ENCODE assay signal across 11 cellular contexts in the genomic region with DNA sequence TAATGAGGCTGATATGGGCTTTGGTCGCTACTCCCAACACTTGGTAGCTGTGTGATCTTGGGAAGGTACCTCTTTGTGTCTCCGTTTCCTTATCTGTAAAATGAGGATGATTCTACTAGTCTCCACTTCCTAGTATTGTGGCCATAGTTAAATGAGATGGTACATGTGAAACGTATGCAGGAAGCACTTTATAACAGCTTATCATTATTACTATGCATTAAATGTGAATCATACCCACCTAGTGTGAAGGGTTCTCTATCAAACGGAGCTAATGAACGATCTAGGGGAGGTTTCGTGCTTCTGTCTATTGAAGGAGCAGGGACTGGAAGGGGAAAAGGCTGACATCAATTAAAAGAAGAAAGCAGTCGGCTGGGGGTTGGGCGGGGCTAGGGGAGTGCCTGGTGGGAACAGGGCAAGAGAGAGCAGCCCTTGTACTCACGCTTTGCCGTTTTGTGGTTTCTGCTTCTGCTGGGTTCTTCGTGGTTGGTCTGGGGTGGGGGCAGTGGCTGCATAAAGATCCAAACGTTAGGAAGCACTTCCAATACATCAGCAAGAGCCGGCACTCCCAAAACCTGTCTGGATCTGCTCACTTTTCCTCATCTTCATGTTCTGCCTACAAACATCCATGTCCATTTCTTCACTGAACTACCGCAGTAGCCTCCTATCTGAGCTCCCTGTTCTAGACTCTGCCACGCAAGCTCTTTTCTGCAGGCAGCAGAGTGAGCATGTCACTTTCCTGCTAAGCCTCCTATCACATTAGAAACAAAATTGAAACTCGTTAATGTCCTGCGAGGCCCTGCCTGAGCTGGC. TPM values are rescaled to one million over a fixed set of nuclear protein-coding genes. Genes with fewer than 3 reads are reported as not detected.
DNase-seq lines count a peak whose midpoint lies in the region; ATAC-seq and TF ChIP-seq lines count a peak whose summit lies in the region.
"Had no signal": no experiment of that assay in that cellular context is flagged by ENCODE, and none has a peak within 500 bp of the region (broad histone marks: within the 10 kb centered on the region; RNA-seq: fewer than 3 reads in every experiment).

No MANE protein-coding gene starts in this region.

- H3K9me3 Mint-ChIP-seq in activated T-helper 17 cell treated with anti-CD3 and anti-CD28 coated beads, Interleukin-2, amount 50 U/mL, for 72 hours, result no peaks in the 10 kb centered on the region
- H3K9me3 Mint-ChIP-seq: neural crest cell had no signal

- H3K4me1 ChIP-seq in left ventricle myocardium inferior, result peaks cover 24% of the 10 kb centered on the region
- H3K4me1 ChIP-seq in muscle layer of duodenum (ENCODE audit: control insufficient read depth in 1 of 2, insufficient read depth in 2 of 2, low read length in 2 of 2), result peaks cover 8 to 13% of the 10 kb centered on the region in 2 donors
- no peaks in the 10 kb centered on the region for H3K4me1 ChIP-seq in uterus

- H3K36me3 ChIP-seq in left ventricle myocardium inferior (peaks cover 7% of the 10 kb centered on the region), muscle layer of duodenum (ENCODE audit: control insufficient read depth in 1 of 2, insufficient read depth in 2 of 2, low read length in 2 of 2) (peaks cover 0 to 6% of the 10 kb centered on the region in 2 donors), uterus (no peaks in the 10 kb centered on the region)

- no peak for TF ChIP-seq POLR2A in uterus (IDR thresholded peaks at IDR 0.05)

- peak overlapping the region; percentile 70 for H3K4me3 Mint-ChIP-seq in activated T-helper 17 cell treated with anti-CD3 and anti-CD28 coated beads, Interleukin-2, amount 50 U/mL, for 72 hours
- H3K4me3 Mint-ChIP-seq: neural crest cell had no signal

- no peak for DNase-seq in left ventricle myocardium inferior
- no peak for DNase-seq in left cardiac atrium
- no peak for DNase-seq in uterus
- DNase-seq in GM19240 (ENCODE audit: insufficient read length, low spot score), result no peak
- no peak for DNase-seq in GM10266 (ENCODE audit: extremely low spot score)
- DNase-seq: NCI-H2081 treated with DMSO at 0.1 percent for 48 hours had no signal

- no peaks in the 10 kb centered on the region for H3K27me3 Mint-ChIP-seq in activated T-helper 17 cell treated with anti-CD3 and anti-CD28 coated beads, Interleukin-2, amount 50 U/mL, for 72 hours

- no peak for TF ChIP-seq CTCF in left ventricle myocardium inferior (IDR thresholded peaks at IDR 0.05; ENCODE audit: borderline replicate concordance)
- no peak for TF ChIP-seq CTCF in uterus (IDR thresholded peaks at IDR 0.05)
- TF ChIP-seq CTCF in GM10266 (IDR thresholded peaks at IDR 0.05; ENCODE audit: control insufficient read depth, insufficient read depth, low read depth, missing control alignments), result no peak

- peaks cover 72% of the 10 kb centered on the region for H3K4me1 Mint-ChIP-seq in activated T-helper 17 cell treated with anti-CD3 and anti-CD28 coated beads, Interleukin-2, amount 50 U/mL, for 72 hours

- intact Hi-C loops in left ventricle myocardium inferior (cut with micrococcal nuclease), result loop anchor here (5.0 to 10.0 kb wide), 2 partner anchors 81 to 158 kb away; no protein-coding TSS in a partner anchor
- intact Hi-C loops in left cardiac atrium (cut with DNase I), result loop anchor here (5.0 to 10.0 kb wide), 4 partner anchors 39 to 156 kb away; no protein-coding TSS in a partner anchor
- intact Hi-C loops in uterus (cut with DNase I; ENCODE audit: low total_unique reads), result loop anchor here (10.0 kb wide), 1 partner anchor 158 kb away; no protein-coding TSS in a partner anchor

- peak overlapping the region; percentile 84 for H3K27ac Mint-ChIP-seq in activated T-helper 17 cell treated with anti-CD3 and anti-CD28 coated beads, Interleukin-2, amount 50 U/mL, for 72 hours

- ATAC-seq in left cardiac atrium (no peak), HG03432 (IDR thresholded peaks at IDR 0.05; ENCODE audit: unreplicated experiment) (no peak)
- peak; percentile 22 for ATAC-seq in activated T-helper 17 cell treated with anti-CD3 and anti-CD28 coated beads, Interleukin-2, amount 50 U/mL, for 72 hours (replicated peaks)

- no peaks in the 10 kb centered on the region for H3K9me3 ChIP-seq in left ventricle myocardium inferior (replicated peaks)
- H3K9me3 ChIP-seq in muscle layer of duodenum (ENCODE audit: control insufficient read depth in 1 of 2, low read length in 2 of 2), result no peaks in the 10 kb centered on the region
- no peaks in the 10 kb centered on the region for H3K9me3 ChIP-seq in uterus

- H3K4me3 ChIP-seq in left ventricle myocardium inferior (no peak overlapping the region), muscle layer of duodenum (ENCODE audit: low read depth in 1 of 2, low read length in 2 of 2) (no peak overlapping the region), uterus (no peak overlapping the region)

- H3K27me3 ChIP-seq in left ventricle myocardium inferior (ENCODE audit: low read depth) (peaks cover 32% of the 10 kb centered on the region), muscle layer of duodenum (ENCODE audit: low read depth, low read length) (no peaks in the 10 kb centered on the region), uterus (no peaks in the 10 kb centered on the region)

- H3K36me3 Mint-ChIP-seq in activated T-helper 17 cell treated with anti-CD3 and anti-CD28 coated beads, Interleukin-2, amount 50 U/mL, for 72 hours (ENCODE audit: low read depth), result peaks cover 100% of the 10 kb centered on the region

- H3K27ac ChIP-seq in left ventricle myocardium inferior (replicated peaks), result peak overlapping the region; percentile 43
- peak overlapping the region; percentile 15 for H3K27ac ChIP-seq in muscle layer of duodenum (ENCODE audit: low read length)
- H3K27ac ChIP-seq in uterus, result peak overlapping the region; percentile 67 to 72

RNA-seq across cellular contexts. Expression of a gene that starts 30.8 kb away (rescaled TPM):
- 3.9 TPM for total RNA-seq in left ventricle myocardium inferior
- 10 to 100 TPM; 10.6 to 12.3 TPM for total RNA-seq in left cardiac atrium
- total RNA-seq in activated T-helper 17 cell treated with anti-CD3 and anti-CD28 coated beads, Interleukin-2, amount 50 U/mL, for 72 hours, result 100 to 1,000 TPM; 202 to 204 TPM
- total RNA-seq in uterus, result 10 to 100 TPM in 3 of 4 donors, 1 to 10 TPM in 1; 1.3 to 19.1 (median 11.2) TPM
- total RNA-seq: endothelial cell of umbilical vein, neural crest cell had no signal

RNA-seq across cellular contexts. Expression of a gene that starts 34.0 kb away (rescaled TPM):
- 1.0 TPM for total RNA-seq in left ventricle myocardium inferior
- total RNA-seq in left cardiac atrium, result not detected
- total RNA-seq in activated T-helper 17 cell treated with anti-CD3 and anti-CD28 coated beads, Interleukin-2, amount 50 U/mL, for 72 hours, result not detected
- total RNA-seq in uterus, result not detected
- total RNA-seq: endothelial cell of umbilical vein, neural crest cell had no signal

Comparison
In these comparisons a context has a peak if more than half of its experiments do, and no peak if none do; other contexts are left out.
1. H3K27ac ChIP-seq: peak in every context shown above with its lines; median percentile 70 in uterus; 43 in left ventricle myocardium inferior; 15 in muscle layer of duodenum.
2. RNA of a gene that starts 30.8 kb away (total RNA-seq): 202 to 204 TPM in activated T-helper 17 cell treated with anti-CD3 and anti-CD28 coated beads, Interleukin-2, amount 50 U/mL, for 72 hours; 10.6 to 12.3 TPM in left cardiac atrium, 1.3 to 19.1 TPM in uterus and 3.9 TPM in left ventricle myocardium inferior (single experiment); every median in the first group is over 10 times any median in the second.